Comparison of ENCODE assay signal across 2 cellular contexts in the genomic region with DNA sequence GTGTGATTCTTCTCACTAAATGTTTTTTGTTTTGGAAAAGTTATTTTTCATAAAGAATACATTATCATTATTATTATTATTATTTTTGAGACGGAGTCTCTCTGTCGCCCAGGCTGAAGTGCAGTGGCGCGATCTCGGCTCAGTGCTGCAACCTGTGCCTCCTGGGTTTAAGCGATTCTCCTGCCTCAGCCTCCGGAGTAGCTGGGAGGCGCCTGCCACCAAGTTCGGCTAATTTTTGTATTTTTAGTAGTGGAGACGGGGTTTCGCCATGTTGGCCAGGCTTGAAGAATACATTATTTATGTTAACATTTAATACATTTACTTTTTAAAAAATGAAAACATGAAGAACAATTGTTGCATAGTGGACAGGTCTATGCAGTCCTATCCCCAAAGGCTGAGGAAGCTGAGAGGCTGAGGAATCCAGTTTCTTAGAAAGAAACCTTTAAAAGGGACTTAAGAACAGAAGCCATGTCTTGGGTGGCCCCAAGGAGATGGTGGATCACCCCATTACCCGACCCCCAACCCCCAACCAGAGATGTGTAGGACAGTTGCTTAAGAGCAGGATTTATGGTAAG.
TF ChIP-seq lines count a peak whose summit lies in the region.

No MANE protein-coding gene starts in this region.

TF ChIP-seq in K562, 482 proteins besides CTCF, POLR2A, EP300 and RAD21:
- TF ChIP-seq, protein P1, sequence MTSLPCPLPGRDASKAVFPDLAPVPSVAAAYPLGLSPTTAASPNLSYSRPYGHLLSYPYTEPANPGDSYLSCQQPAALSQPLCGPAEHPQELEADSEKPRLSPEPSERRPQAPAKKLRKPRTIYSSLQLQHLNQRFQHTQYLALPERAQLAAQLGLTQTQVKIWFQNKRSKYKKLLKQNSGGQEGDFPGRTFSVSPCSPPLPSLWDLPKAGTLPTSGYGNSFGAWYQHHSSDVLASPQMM (CRISPR knock-in tag; IDR thresholded peaks at IDR 0.05), result no peak
- TF ChIP-seq ZSCAN29 (IDR thresholded peaks at IDR 0.05), result peak; percentile 99
- TF ChIP-seq ZFP36 (IDR thresholded peaks at IDR 0.05; ENCODE audit: low read depth, low read length, partially characterized antibody), result no peak
- TF ChIP-seq YY1 (IDR thresholded peaks at IDR 0.05; ENCODE audit: borderline replicate concordance in 1 of 3, control insufficient read depth in 1 of 3, extremely low read depth in 1 of 3, insufficient read depth in 3 of 3, insufficient read length in 1 of 3, insufficient replicate concordance in 2 of 3, low read depth in 1 of 3, low read length in 2 of 3), result peak in 1 of 3 experiments; percentile 6

TF ChIP-seq in neural cell, 6 proteins besides CTCF, POLR2A, EP300 and RAD21:
- TF ChIP-seq, protein P2, sequence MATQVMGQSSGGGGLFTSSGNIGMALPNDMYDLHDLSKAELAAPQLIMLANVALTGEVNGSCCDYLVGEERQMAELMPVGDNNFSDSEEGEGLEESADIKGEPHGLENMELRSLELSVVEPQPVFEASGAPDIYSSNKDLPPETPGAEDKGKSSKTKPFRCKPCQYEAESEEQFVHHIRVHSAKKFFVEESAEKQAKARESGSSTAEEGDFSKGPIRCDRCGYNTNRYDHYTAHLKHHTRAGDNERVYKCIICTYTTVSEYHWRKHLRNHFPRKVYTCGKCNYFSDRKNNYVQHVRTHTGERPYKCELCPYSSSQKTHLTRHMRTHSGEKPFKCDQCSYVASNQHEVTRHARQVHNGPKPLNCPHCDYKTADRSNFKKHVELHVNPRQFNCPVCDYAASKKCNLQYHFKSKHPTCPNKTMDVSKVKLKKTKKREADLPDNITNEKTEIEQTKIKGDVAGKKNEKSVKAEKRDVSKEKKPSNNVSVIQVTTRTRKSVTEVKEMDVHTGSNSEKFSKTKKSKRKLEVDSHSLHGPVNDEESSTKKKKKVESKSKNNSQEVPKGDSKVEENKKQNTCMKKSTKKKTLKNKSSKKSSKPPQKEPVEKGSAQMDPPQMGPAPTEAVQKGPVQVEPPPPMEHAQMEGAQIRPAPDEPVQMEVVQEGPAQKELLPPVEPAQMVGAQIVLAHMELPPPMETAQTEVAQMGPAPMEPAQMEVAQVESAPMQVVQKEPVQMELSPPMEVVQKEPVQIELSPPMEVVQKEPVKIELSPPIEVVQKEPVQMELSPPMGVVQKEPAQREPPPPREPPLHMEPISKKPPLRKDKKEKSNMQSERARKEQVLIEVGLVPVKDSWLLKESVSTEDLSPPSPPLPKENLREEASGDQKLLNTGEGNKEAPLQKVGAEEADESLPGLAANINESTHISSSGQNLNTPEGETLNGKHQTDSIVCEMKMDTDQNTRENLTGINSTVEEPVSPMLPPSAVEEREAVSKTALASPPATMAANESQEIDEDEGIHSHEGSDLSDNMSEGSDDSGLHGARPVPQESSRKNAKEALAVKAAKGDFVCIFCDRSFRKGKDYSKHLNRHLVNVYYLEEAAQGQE (IDR thresholded peaks at IDR 0.05; ENCODE audit: borderline replicate concordance), result no peak
- TF ChIP-seq EZH2 (IDR thresholded peaks at IDR 0.05; ENCODE audit: borderline replicate concordance, insufficient read depth, low read length, poor library complexity, severe bottlenecking), result no peak
- no peak for TF ChIP-seq MXI1 (conservative IDR thresholded peaks at IDR 0.05; ENCODE audit: poor library complexity, severe bottlenecking)
- no peak for TF ChIP-seq SMC3 (conservative IDR thresholded peaks at IDR 0.05; ENCODE audit: poor library complexity)
- TF ChIP-seq TAF1 (IDR thresholded peaks at IDR 0.05; ENCODE audit: low read depth), result no peak
- TF ChIP-seq POLR2AphosphoS5 (IDR thresholded peaks at IDR 0.05), result no peak
TF ChIP-seq in neural cell: peak in this region for 0.
